ENCODE assay signal across 7 cellular contexts in the genomic region with DNA sequence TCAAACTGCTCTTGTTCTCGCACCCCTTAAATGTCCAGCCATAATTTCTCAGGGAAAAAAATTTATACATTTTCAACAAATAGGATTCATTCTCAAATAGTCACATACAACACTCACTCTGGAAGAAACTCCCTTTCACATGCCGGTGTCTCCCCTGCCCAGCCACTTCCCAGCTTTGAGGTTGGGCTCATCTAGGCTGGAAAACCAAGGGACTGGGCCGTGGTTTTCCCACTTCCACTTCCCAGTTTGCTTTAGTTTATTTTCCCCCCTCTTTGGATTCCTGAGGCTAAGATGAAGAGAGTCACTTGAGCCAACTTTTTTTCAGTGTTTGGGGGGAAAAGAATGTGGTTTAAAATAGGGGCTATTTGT. TPM values are rescaled to one million over a fixed set of nuclear protein-coding genes. Genes with fewer than 3 reads are reported as not detected.
A peak's percentile ranks its signal among the peaks of the same experiment; 100 is the strongest.
DNase-seq lines count a peak whose midpoint lies in the region; ATAC-seq and TF ChIP-seq lines count a peak whose summit lies in the region.

No MANE protein-coding gene starts in this region.

- ATAC-seq in HG03095 (IDR thresholded peaks at IDR 0.05; ENCODE audit: unreplicated experiment), result no peak

- H3K9ac ChIP-seq in mammary epithelial cell (ENCODE audit: insufficient read depth, low read length), result no peak overlapping the region
- no peak overlapping the region for H3K9ac ChIP-seq in parathyroid adenoma

- DNase-seq in ELR (ENCODE audit: low read depth), result peak; percentile 24
- DNase-seq in MG63, result no peak
- no peak for DNase-seq in mammary epithelial cell
- no peak for DNase-seq in tibial nerve (ENCODE audit: low spot score in 2 of 2)
- DNase-seq in NCI-H1694 treated with DMSO at 0.1 percent for 48 hours (lab: John Stamatoyannopoulos, UW), result no peak

- 100% methylated on average over 3 of the region's 3 CpGs for WGBS in mammary epithelial cell (ENCODE audit: low coverage, missing lambda C conversion rate)
- 64% methylated on average over 3 of the region's 3 CpGs for whole genome bisulfite sequencing in tibial nerve, 2 donors

- no peak for TF ChIP-seq CTCF in mammary epithelial cell (conservative IDR thresholded peaks at IDR 0.05 in 1 of 2, IDR thresholded peaks at IDR 0.05 in 1 of 2; ENCODE audit: extremely low read depth in 1 of 2, insufficient read depth in 1 of 2, low read depth in 1 of 2, low read length in 2 of 2)
- no peak for TF ChIP-seq CTCF in parathyroid adenoma (IDR thresholded peaks at IDR 0.05)
- no peak for TF ChIP-seq CTCF in tibial nerve (IDR thresholded peaks at IDR 0.05)

- TF ChIP-seq POLR2A in tibial nerve (IDR thresholded peaks at IDR 0.05), result no peak

- intact Hi-C loops in mammary epithelial cell (cut with micrococcal nuclease), result loop anchor here (2.0 to 5.0 kb wide), 2 partner anchors 49 to 290 kb away; no protein-coding TSS in a partner anchor

- H3K9me3 ChIP-seq in MG63 (no peaks in the 10 kb centered on the region), mammary epithelial cell (replicated peaks; ENCODE audit: insufficient read depth, low read length) (no peaks in the 10 kb centered on the region), parathyroid adenoma (ENCODE audit: control insufficient read depth, low read length) (no peaks in the 10 kb centered on the region), tibial nerve (no peaks in the 10 kb centered on the region)

- H3K4me3 ChIP-seq in MG63 (peak overlapping the region; percentile 99), mammary epithelial cell (replicated peaks in 1 of 3; ENCODE audit: insufficient read depth in 1 of 3, low read depth in 2 of 3, low read length in 3 of 3) (peak overlapping the region in 1 of 3 experiments; percentile 35), parathyroid adenoma (ENCODE audit: low read depth, low read length) (peak overlapping the region; percentile 95), tibial nerve (no peak overlapping the region)

- dilution Hi-C loops in mammary epithelial cell (cut with HindIII; ENCODE audit: low sequenced_read_pairs), result loop anchor here (5.0 kb wide), 1 partner anchor 39 kb away; no protein-coding TSS in a partner anchor

- CTCF ChIA-PET in mammary epithelial cell (lab: Charles Lee; ENCODE audit: low non-redundant PET), result no interaction called here

- in situ Hi-C loops in mammary epithelial cell (cut with MboI; ENCODE audit: low sequenced_read_pairs in 2 of 2), result no loop called here

- H3K36me3 ChIP-seq in MG63 (peaks cover 32% of the 10 kb centered on the region), mammary epithelial cell (ENCODE audit: insufficient read depth, low read length) (no peaks in the 10 kb centered on the region), parathyroid adenoma (ENCODE audit: control insufficient read depth, insufficient read depth, low read length) (no peaks in the 10 kb centered on the region), tibial nerve (no peaks in the 10 kb centered on the region)

- no peaks in the 10 kb centered on the region for H3K27me3 ChIP-seq in MG63
- H3K27me3 ChIP-seq in mammary epithelial cell (ENCODE audit: insufficient read depth, low read length), result no peaks in the 10 kb centered on the region
- no peaks in the 10 kb centered on the region for H3K27me3 ChIP-seq in parathyroid adenoma (ENCODE audit: control insufficient read depth, insufficient read depth, low read length)
- H3K27me3 ChIP-seq in tibial nerve, result no peaks in the 10 kb centered on the region

- no peaks in the 10 kb centered on the region for H4K20me1 ChIP-seq in mammary epithelial cell (ENCODE audit: insufficient read depth, low read length)

- H2AFZ ChIP-seq in mammary epithelial cell (ENCODE audit: low read depth, low read length) (no peak overlapping the region), parathyroid adenoma (no peak overlapping the region)

- no TSS peak for BruUV-seq in mammary epithelial cell (replicated peaks; lab: Mats Ljungman, UMichigan)

- TF ChIP-seq EP300 in tibial nerve (IDR thresholded peaks at IDR 0.05), result no peak

- H3K4me2 ChIP-seq in mammary epithelial cell (ENCODE audit: insufficient read depth, low read depth, low read length) (peak overlapping the region; percentile 51), parathyroid adenoma (ENCODE audit: low read length) (peak overlapping the region; percentile 18)

- H3K27ac ChIP-seq in mammary epithelial cell (ENCODE audit: insufficient read depth, low read depth, low read length) (no peak overlapping the region), parathyroid adenoma (no peak overlapping the region), tibial nerve (no peak overlapping the region)

- H3K79me2 ChIP-seq in mammary epithelial cell (ENCODE audit: insufficient read depth, low read length), result peaks cover 44% of the 10 kb centered on the region
- H3K79me2 ChIP-seq in parathyroid adenoma, result peaks cover 19% of the 10 kb centered on the region

- H3K4me1 ChIP-seq in mammary epithelial cell (ENCODE audit: insufficient read depth, low read length), result peaks cover 8% of the 10 kb centered on the region
- no peaks in the 10 kb centered on the region for H3K4me1 ChIP-seq in parathyroid adenoma
- peaks cover 0 to 48% (median 19%) of the 10 kb centered on the region in 4 donors for H3K4me1 ChIP-seq in tibial nerve

RNA-seq across cellular contexts. Expression of a gene that starts 0.5 kb away (rescaled TPM):
- total RNA-seq in MG63 (2014; rRNA removed; shearing (Covaris generic); ENCODE audit: low replicate concordance), result 23.8 and 32.1 TPM in 2 replicates
- total RNA-seq in mammary epithelial cell, result 10 to 100 TPM; 22.7 to 61.3 TPM
- polyA plus RNA-seq in mammary epithelial cell, result 32.1 TPM
- 35.9 TPM for polyA minus RNA-seq in mammary epithelial cell
- total RNA-seq in tibial nerve, result 10 to 100 TPM; 13.3 to 22.1 (median 15.3) TPM

Comparison
In these comparisons a context has a peak if more than half of its experiments do, and no peak if none do; other contexts are left out.
1. H3K4me3 ChIP-seq: peak in MG63 (single experiment) and parathyroid adenoma (single experiment); none in tibial nerve (0 of 4).